24 cellular contexts compared by ENCODE assay signal in genomic region chr7:47252706-47253105, GRCh38.
"Had no signal": no experiment of that assay in that cellular context is flagged by ENCODE, and none has a peak within 500 bp of the region (broad histone marks: within the 10 kb centered on the region; RNA-seq: fewer than 3 reads in every experiment).

No MANE protein-coding gene starts in this region.

- H3K4me1 Mint-ChIP-seq: stimulated activated effector memory CD8-positive, alpha-beta T cell treated with anti-CD3 and anti-CD28 coated beads, Interleukin-12 subunit alpha, Interleukin-12 subunit beta, amount 100 ng/mL, for 72 hours had no signal

- DNase-seq: immature natural killer cell; kidney; left ventricle myocardium inferior; midbrain; mucosa of descending colon; naive thymus-derived CD4-positive, alpha-beta T cell; ovary; sigmoid colon; small intestine; spleen; stimulated activated CD4-positive, alpha-beta T cell treated with anti-CD3 and anti-CD28 coated beads, Interleukin-4, amount 100 ng/mL, for 24 hours; stimulated activated naive CD4-positive, alpha-beta T cell; tibial artery; upper lobe of left lung had no signal

- H3K27me3 ChIP-seq: ovary, right atrium auricular region, sigmoid colon, suprapubic skin, tibial artery, upper lobe of left lung had no signal

- H3K4me3 ChIP-seq: lung, mucosa of descending colon, ovary, right atrium auricular region, spleen, thoracic aorta had no signal

- H3K4me3 Mint-ChIP-seq: natural killer cell treated with Interleukin-12 subunit alpha and Interleukin-12 subunit beta and Interleukin-15 and Interleukin-18, amount 100 ng/mL, for 72 hours; stimulated activated effector memory CD8-positive, alpha-beta T cell treated with anti-CD3 and anti-CD28 coated beads, Interleukin-12 subunit alpha, Interleukin-12 subunit beta, amount 100 ng/mL, for 72 hours; stimulated activated naive CD8-positive, alpha-beta T cell treated with anti-CD3 and anti-CD28 coated beads, Interleukin-15, Interleukin-2, amounts not matched to agents 100 ng/mL and 50 ng/mL, for 24 hours had no signal

- FAIRE-seq: islet of Langerhans, kidney, small intestine, urothelium cell line had no signal

- H3K27ac Mint-ChIP-seq: immature natural killer cell; naive thymus-derived CD4-positive, alpha-beta T cell; natural killer cell treated with Interleukin-12 subunit alpha and Interleukin-12 subunit beta and Interleukin-15 and Interleukin-18, amount 100 ng/mL, for 72 hours; progenitor cell of endocrine pancreas; stimulated activated effector memory CD8-positive, alpha-beta T cell treated with anti-CD3 and anti-CD28 coated beads, Interleukin-12 subunit alpha, Interleukin-12 subunit beta, amount 100 ng/mL, for 72 hours; stimulated activated naive CD8-positive, alpha-beta T cell treated with anti-CD3 and anti-CD28 coated beads, Interleukin-15, Interleukin-2, amounts not matched to agents 100 ng/mL and 50 ng/mL, for 24 hours had no signal

- H3K9me3 ChIP-seq: mucosa of descending colon, ovary, right atrium auricular region, sigmoid colon, suprapubic skin, thoracic aorta, tibial artery, upper lobe of left lung had no signal

- H3K36me3 Mint-ChIP-seq: immature natural killer cell; naive thymus-derived CD4-positive, alpha-beta T cell; natural killer cell treated with Interleukin-12 subunit alpha and Interleukin-12 subunit beta and Interleukin-15 and Interleukin-18, amount 100 ng/mL, for 72 hours; stimulated activated effector memory CD8-positive, alpha-beta T cell treated with anti-CD3 and anti-CD28 coated beads, Interleukin-12 subunit alpha, Interleukin-12 subunit beta, amount 100 ng/mL, for 72 hours had no signal

- H3K9me3 Mint-ChIP-seq: immature natural killer cell; natural killer cell treated with Interleukin-12 subunit alpha and Interleukin-12 subunit beta and Interleukin-15 and Interleukin-18, amount 100 ng/mL, for 72 hours; stimulated activated effector memory CD8-positive, alpha-beta T cell treated with anti-CD3 and anti-CD28 coated beads, Interleukin-12 subunit alpha, Interleukin-12 subunit beta, amount 100 ng/mL, for 72 hours had no signal

- H3K36me3 ChIP-seq: left ventricle myocardium inferior, ovary, right atrium auricular region, sigmoid colon, spleen, suprapubic skin, thoracic aorta, tibial artery, upper lobe of left lung had no signal
